18 cellular contexts compared by ENCODE assay signal in genomic region chr15:70241031-70241430, GRCh38.
DNase-seq lines count a peak whose midpoint lies in the region; ATAC-seq lines count a peak whose summit lies in the region.
"Had no signal": no experiment of that assay in that cellular context is flagged by ENCODE, and none has a peak within 500 bp of the region (broad histone marks: within the 10 kb centered on the region; RNA-seq: fewer than 3 reads in every experiment).

No MANE protein-coding gene starts in this region.

- no peaks in the 10 kb centered on the region for H3K36me3 ChIP-seq in neuronal stem cell (replicated peaks in 1 of 2; ENCODE audit: control insufficient read depth in 2 of 2, insufficient read depth in 2 of 2, low read length in 2 of 2)

- H2BK12ac ChIP-seq in neuronal stem cell (ENCODE audit: low read length) = peak overlapping the region; percentile 18

- H3K4me2 ChIP-seq in neuronal stem cell (ENCODE audit: insufficient read depth, low read length, poor library complexity, severe bottlenecking) = no peak overlapping the region

- WGBS in neuronal stem cell (ENCODE audit: extremely low coverage in 2 of 2, insufficient read length in 2 of 2, insufficient replicate concordance in 1 of 2), 2 donors = no CpG with 5 or more reads among the region's 10 CpGs

- no peak overlapping the region for H2BK15ac ChIP-seq in neuronal stem cell (ENCODE audit: low read length)

- no peak overlapping the region for H2BK120ac ChIP-seq in neuronal stem cell (ENCODE audit: low read depth, low read length)

- H3K36me3 Mint-ChIP-seq in activated naive CD4-positive, alpha-beta T cell treated with anti-CD3 and anti-CD28 coated beads, Interleukin-2, amount 50 U/mL, for 24 hours = no peaks in the 10 kb centered on the region
- no peaks in the 10 kb centered on the region for H3K36me3 Mint-ChIP-seq in activated naive CD4-positive, alpha-beta T cell treated with anti-CD3 and anti-CD28 coated beads for 36 hours (ENCODE audit: low read depth)
- H3K36me3 Mint-ChIP-seq in activated naive CD8-positive, alpha-beta T cell treated with anti-CD3 and anti-CD28 coated beads, Interleukin-2, amount 50 U/mL, for 24 hours (ENCODE audit: low read depth) = no peaks in the 10 kb centered on the region
- no peaks in the 10 kb centered on the region for H3K36me3 Mint-ChIP-seq in T-helper 2 cell treated with Interferon-gamma antibody and Interleukin-4, amounts not matched to agents 5 μg/mL and 100 μg/mL, for 36 hours (ENCODE audit: low read depth)
- H3K36me3 Mint-ChIP-seq: IgD-negative memory B cell had no signal

- H3K79me1 ChIP-seq in neuronal stem cell (ENCODE audit: low read depth, low read length) = no peaks in the 10 kb centered on the region

- no peak for DNase-seq in activated naive CD4-positive, alpha-beta T cell treated with anti-CD3 and anti-CD28 coated beads for 36 hours
- no peak for DNase-seq in activated naive CD8-positive, alpha-beta T cell treated with anti-CD3 and anti-CD28 coated beads, Interleukin-2, amount 50 U/mL, for 24 hours
- DNase-seq in neuronal stem cell (ENCODE audit: low spot score) (no peak), nucleus accumbens (lab: John Stamatoyannopoulos, UW) (no peak)
- no peak for DNase-seq in T-helper 2 cell treated with Interferon-gamma antibody and Interleukin-4, amounts not matched to agents 5 μg/mL and 100 μg/mL, for 36 hours (ENCODE audit: low spot score)
- DNase-seq: DMS53, GDM1, Karpas-422, NCI-H1694, NCI-H2081 treated with DMSO at 0.1 percent for 48 hours, NCI-H446, NCI-H526, OCI-M1, Right ventricle myocardium superior had no signal

- no peak overlapping the region for H3K9ac ChIP-seq in neuronal stem cell (ENCODE audit: low read depth, low read length, poor library complexity)

- CTCF ChIA-PET in activated naive CD4-positive, alpha-beta T cell treated with anti-CD3 and anti-CD28 coated beads for 36 hours (lab: Charles Lee) = interaction anchor here (0.7 kb wide), 1 partner anchor 218 kb away, joined by 3 read pairs; no protein-coding TSS in a partner anchor

- H3K9me3 ChIP-seq in neuronal stem cell (replicated peaks in 1 of 2; ENCODE audit: control insufficient read depth in 2 of 2, insufficient read depth in 1 of 2, low read depth in 1 of 2, low read length in 2 of 2) = no peaks in the 10 kb centered on the region

- H3K27me3 ChIP-seq in neuronal stem cell (ENCODE audit: control insufficient read depth in 3 of 3, insufficient read depth in 3 of 3, low read depth in 1 of 3, low read length in 3 of 3) = no peaks in the 10 kb centered on the region

- intact Hi-C loops in activated naive CD4-positive, alpha-beta T cell treated with anti-CD3 and anti-CD28 coated beads for 36 hours (cut with micrococcal nuclease) = loop anchor here (2.0 kb wide), 3 partner anchors 100 to 264 kb away; no protein-coding TSS in a partner anchor

- peak overlapping the region; percentile 84 for H3K27ac Mint-ChIP-seq in activated naive CD4-positive, alpha-beta T cell treated with anti-CD3 and anti-CD28 coated beads, Interleukin-2, amount 50 U/mL, for 24 hours
- H3K27ac Mint-ChIP-seq in activated naive CD4-positive, alpha-beta T cell treated with anti-CD3 and anti-CD28 coated beads for 36 hours = no peak overlapping the region
- H3K27ac Mint-ChIP-seq in activated naive CD8-positive, alpha-beta T cell treated with anti-CD3 and anti-CD28 coated beads, Interleukin-2, amount 50 U/mL, for 24 hours = peak overlapping the region; percentile 53
- no peak overlapping the region for H3K27ac Mint-ChIP-seq in T-helper 2 cell treated with Interferon-gamma antibody and Interleukin-4, amounts not matched to agents 5 μg/mL and 100 μg/mL, for 36 hours

- no peak overlapping the region for H3K27ac ChIP-seq in neuronal stem cell (replicated peaks; ENCODE audit: low read length)

- peaks cover 0 to 2% of the 10 kb centered on the region in 2 donors for H3K4me1 ChIP-seq in neuronal stem cell (ENCODE audit: control insufficient read depth in 2 of 2, insufficient read depth in 1 of 2, low read depth in 1 of 2, low read length in 2 of 2)

- H3K27me3 Mint-ChIP-seq in activated naive CD4-positive, alpha-beta T cell treated with anti-CD3 and anti-CD28 coated beads, Interleukin-2, amount 50 U/mL, for 24 hours = no peaks in the 10 kb centered on the region
- H3K27me3 Mint-ChIP-seq in activated naive CD4-positive, alpha-beta T cell treated with anti-CD3 and anti-CD28 coated beads for 36 hours (ENCODE audit: low read depth) = peaks cover 2% of the 10 kb centered on the region
- H3K27me3 Mint-ChIP-seq in activated naive CD8-positive, alpha-beta T cell treated with anti-CD3 and anti-CD28 coated beads, Interleukin-2, amount 50 U/mL, for 24 hours = peaks cover 15% of the 10 kb centered on the region
- peaks cover 10% of the 10 kb centered on the region for H3K27me3 Mint-ChIP-seq in T-helper 2 cell treated with Interferon-gamma antibody and Interleukin-4, amounts not matched to agents 5 μg/mL and 100 μg/mL, for 36 hours (ENCODE audit: low read depth)
- H3K27me3 Mint-ChIP-seq: IgD-negative memory B cell had no signal

- H2AK5ac ChIP-seq in neuronal stem cell (ENCODE audit: low read depth, low read length) = no peak overlapping the region

- no peak overlapping the region for H3K4me3 ChIP-seq in neuronal stem cell (ENCODE audit: low read length in 2 of 2)

- H3K4me3 Mint-ChIP-seq in activated naive CD4-positive, alpha-beta T cell treated with anti-CD3 and anti-CD28 coated beads, Interleukin-2, amount 50 U/mL, for 24 hours = no peak overlapping the region
- H3K4me3 Mint-ChIP-seq in activated naive CD4-positive, alpha-beta T cell treated with anti-CD3 and anti-CD28 coated beads for 36 hours = no peak overlapping the region
- H3K4me3 Mint-ChIP-seq in activated naive CD8-positive, alpha-beta T cell treated with anti-CD3 and anti-CD28 coated beads, Interleukin-2, amount 50 U/mL, for 24 hours = no peak overlapping the region
- H3K4me3 Mint-ChIP-seq in T-helper 2 cell treated with Interferon-gamma antibody and Interleukin-4, amounts not matched to agents 5 μg/mL and 100 μg/mL, for 36 hours = no peak overlapping the region

- no peaks in the 10 kb centered on the region for H3K9me3 Mint-ChIP-seq in activated naive CD4-positive, alpha-beta T cell treated with anti-CD3 and anti-CD28 coated beads, Interleukin-2, amount 50 U/mL, for 24 hours
- no peaks in the 10 kb centered on the region for H3K9me3 Mint-ChIP-seq in activated naive CD4-positive, alpha-beta T cell treated with anti-CD3 and anti-CD28 coated beads for 36 hours
- no peaks in the 10 kb centered on the region for H3K9me3 Mint-ChIP-seq in activated naive CD8-positive, alpha-beta T cell treated with anti-CD3 and anti-CD28 coated beads, Interleukin-2, amount 50 U/mL, for 24 hours
- H3K9me3 Mint-ChIP-seq in T-helper 2 cell treated with Interferon-gamma antibody and Interleukin-4, amounts not matched to agents 5 μg/mL and 100 μg/mL, for 36 hours = no peaks in the 10 kb centered on the region
- H3K9me3 Mint-ChIP-seq: CD14-positive monocyte had no signal

- peaks cover 40% of the 10 kb centered on the region for H3K4me1 Mint-ChIP-seq in activated naive CD4-positive, alpha-beta T cell treated with anti-CD3 and anti-CD28 coated beads, Interleukin-2, amount 50 U/mL, for 24 hours
- H3K4me1 Mint-ChIP-seq in activated naive CD4-positive, alpha-beta T cell treated with anti-CD3 and anti-CD28 coated beads for 36 hours (ENCODE audit: low read depth) = peaks cover 52% of the 10 kb centered on the region
- H3K4me1 Mint-ChIP-seq in activated naive CD8-positive, alpha-beta T cell treated with anti-CD3 and anti-CD28 coated beads, Interleukin-2, amount 50 U/mL, for 24 hours = peaks cover 65% of the 10 kb centered on the region
- peaks cover 11% of the 10 kb centered on the region for H3K4me1 Mint-ChIP-seq in T-helper 2 cell treated with Interferon-gamma antibody and Interleukin-4, amounts not matched to agents 5 μg/mL and 100 μg/mL, for 36 hours (ENCODE audit: low read depth)

- H2AFZ ChIP-seq in neuronal stem cell (ENCODE audit: low read length) = no peak overlapping the region

- ATAC-seq in activated naive CD8-positive, alpha-beta T cell treated with anti-CD3 and anti-CD28 coated beads, Interleukin-2, amount 50 U/mL, for 24 hours = no peak
- ATAC-seq in HG02938 (IDR thresholded peaks at IDR 0.05; ENCODE audit: unreplicated experiment) = no peak

- no peak overlapping the region for H4K8ac ChIP-seq in neuronal stem cell (ENCODE audit: low read depth, low read length)

- H2BK5ac ChIP-seq in neuronal stem cell (ENCODE audit: low read length) = no peak overlapping the region

- no peak overlapping the region for H3K18ac ChIP-seq in neuronal stem cell (ENCODE audit: low read length)

- no peak overlapping the region for H3K14ac ChIP-seq in neuronal stem cell (ENCODE audit: low read length)

- H3K23ac ChIP-seq in neuronal stem cell (ENCODE audit: low read depth, low read length, poor library complexity) = no peak overlapping the region

- no peak overlapping the region for H4K91ac ChIP-seq in neuronal stem cell (ENCODE audit: low read depth, low read length, poor library complexity)

- no peak overlapping the region for H3K4ac ChIP-seq in neuronal stem cell (ENCODE audit: low read length)

Comparison
In these comparisons a context has a peak if more than half of its experiments do, and no peak if none do; other contexts are left out.
1. H3K27ac Mint-ChIP-seq: peak in activated naive CD4-positive, alpha-beta T cell treated with anti-CD3 and anti-CD28 coated beads, Interleukin-2, amount 50 U/mL, for 24 hours (single experiment) and activated naive CD8-positive, alpha-beta T cell treated with anti-CD3 and anti-CD28 coated beads, Interleukin-2, amount 50 U/mL, for 24 hours (single experiment); none in activated naive CD4-positive, alpha-beta T cell treated with anti-CD3 and anti-CD28 coated beads for 36 hours (single experiment) and T-helper 2 cell treated with Interferon-gamma antibody and Interleukin-4, amounts not matched to agents 5 μg/mL and 100 μg/mL, for 36 hours (single experiment).